In genomic region chr22:22884888-22885840, GRCh38 we compare ENCODE assay signal across 9 cellular contexts. TPM values are rescaled to one million over a fixed set of nuclear protein-coding genes. Genes with fewer than 3 reads are reported as not detected.
DNase-seq lines count a peak whose midpoint lies in the region; ATAC-seq, FAIRE-seq and TF ChIP-seq lines count a peak whose summit lies in the region.
"Had no signal": no experiment of that assay in that cellular context is flagged by ENCODE, and none has a peak within 500 bp of the region (broad histone marks: within the 10 kb centered on the region; RNA-seq: fewer than 3 reads in every experiment).

No MANE protein-coding gene starts in this region.

- H3K4me2 ChIP-seq in BLaER1 treated with 17β-estradiol and CSF1 and Interleukin-3, amounts not matched to agents 10 nM and 100 nM: peak overlapping the region; percentile 69 to 98 (median 90)
- no peak overlapping the region for H3K4me2 ChIP-seq in HepG2 (ENCODE audit: low read depth, low read length)

- no peaks in the 10 kb centered on the region for H3K36me3 Mint-ChIP-seq in activated naive CD8-positive, alpha-beta T cell treated with anti-CD3 and anti-CD28 coated beads for 36 hours

- peak; percentile 62 for ATAC-seq in HG03175 (IDR thresholded peaks at IDR 0.05; ENCODE audit: unreplicated experiment)
- ATAC-seq in HepG2: no peak
- ATAC-seq in left ventricle myocardium superior: no peak
- no peak for ATAC-seq in GM21360 (IDR thresholded peaks at IDR 0.05; ENCODE audit: unreplicated experiment)

- H3K27ac Mint-ChIP-seq in activated naive CD8-positive, alpha-beta T cell treated with anti-CD3 and anti-CD28 coated beads for 36 hours: no peak overlapping the region

- peak; percentile 66 for DNase-seq in GM19239 (ENCODE audit: insufficient read length, low spot score)
- peak; percentile 83 for DNase-seq in activated naive CD8-positive, alpha-beta T cell treated with anti-CD3 and anti-CD28 coated beads for 36 hours
- DNase-seq in HepG2 (ENCODE audit: low spot score): no peak
- DNase-seq in left ventricle myocardium superior: no peak
- no peak for DNase-seq in HUDEP-2 (lab: John Stamatoyannopoulos, UW; ENCODE audit: unreplicated experiment in 76 of 76)

- BruUV-seq in HepG2 (replicated peaks; lab: Mats Ljungman, UMichigan): no TSS peak

- intact Hi-C loops in HepG2 (cut with micrococcal nuclease; ENCODE audit: unreplicated experiment) (loop anchor here (1.0 to 2.0 kb wide), 2 partner anchors 37 to 74 kb away; no protein-coding TSS in a partner anchor), left ventricle myocardium superior (cut with micrococcal nuclease) (no loop called here)

- H3K9me3 Mint-ChIP-seq in activated naive CD8-positive, alpha-beta T cell treated with anti-CD3 and anti-CD28 coated beads for 36 hours: no peaks in the 10 kb centered on the region

- peak overlapping the region in 9 of 11 experiments; percentile 31 to 88 (median 56); a peak in 16 of 22 replicates for H3K9ac ChIP-seq in BLaER1 treated with 17β-estradiol and CSF1 and Interleukin-3, amounts not matched to agents 10 nM and 100 nM
- H3K9ac ChIP-seq in HepG2 (ENCODE audit: insufficient read depth, low read depth, low read length): no peak overlapping the region

- POLR2A ChIA-PET in HepG2 (lab: Yijun Ruan, JAX): no interaction called here

- CTCF ChIA-PET in HepG2 (lab: Yijun Ruan, JAX; ENCODE audit: low intra/inter-chr PET ratio, low total read pairs): no interaction called here

- H3K79me2 ChIP-seq in HepG2 (ENCODE audit: insufficient read depth, low read length): no peaks in the 10 kb centered on the region

- in situ Hi-C loops in HepG2 (cut with HindIII; ENCODE audit: extremely low pct_ligation_motif_present, low pct_unique_long_range_greater_than_20kb): loop anchor here (5.0 to 10.0 kb wide), 2 partner anchors 38 to 130 kb away; no protein-coding TSS in a partner anchor

- H3K4me3 Mint-ChIP-seq in activated naive CD8-positive, alpha-beta T cell treated with anti-CD3 and anti-CD28 coated beads for 36 hours: no peak overlapping the region

- no peak for TF ChIP-seq CTCF in HepG2 (CRISPR knock-in tag; IDR thresholded peaks at IDR 0.05)

- peak overlapping the region in 9 of 11 experiments; percentile 27 to 91 (median 76); a peak in 18 of 22 replicates for H3K27ac ChIP-seq in BLaER1 treated with 17β-estradiol and CSF1 and Interleukin-3, amounts not matched to agents 10 nM and 100 nM
- H3K27ac ChIP-seq in HepG2 (ENCODE audit: extremely low read length, insufficient read depth, low read length): no peak overlapping the region
- H3K27ac ChIP-seq: SK-N-MC had no signal

- H3K27me3 Mint-ChIP-seq in activated naive CD8-positive, alpha-beta T cell treated with anti-CD3 and anti-CD28 coated beads for 36 hours: peaks cover 18% of the 10 kb centered on the region

- no peak for TF ChIP-seq POLR2A in HepG2 (IDR thresholded peaks at IDR 0.05; ENCODE audit: insufficient read depth in 1 of 2, low read depth in 2 of 2, low read length in 2 of 2)

- H3K4me1 ChIP-seq in BLaER1 treated with 17β-estradiol and CSF1 and Interleukin-3, amounts not matched to agents 10 nM and 100 nM: peaks cover 92 to 100% (median 99%) of the 10 kb centered on the region in 10 experiments
- H3K4me1 ChIP-seq in HepG2 (ENCODE audit: insufficient read depth, low read length): no peaks in the 10 kb centered on the region

- no peaks in the 10 kb centered on the region for H3K9me3 ChIP-seq in BLaER1 treated with 17β-estradiol and CSF1 and Interleukin-3, amounts not matched to agents 10 nM and 100 nM (replicated peaks in 1 of 11)
- no peaks in the 10 kb centered on the region for H3K9me3 ChIP-seq in HepG2 (ENCODE audit: low read length)

- WGBS in HepG2 (ENCODE audit: low lambda C conversion rate): 2% methylated on average over 8 of the region's 9 CpGs

- H3K27me3 ChIP-seq in BLaER1 treated with 17β-estradiol and CSF1 and Interleukin-3, amounts not matched to agents 10 nM and 100 nM: peaks cover 0 to 21% (median 0%) of the 10 kb centered on the region in 11 experiments; a peak in 3 of 22 replicates
- H3K27me3 ChIP-seq in HepG2 (ENCODE audit: control insufficient read depth in 1 of 2, insufficient read depth in 2 of 2, low read length in 2 of 2): peaks cover 2 to 18% of the 10 kb centered on the region in 2 experiments; a peak in 4 of 5 replicates

- peaks cover 21% of the 10 kb centered on the region for H3K4me1 Mint-ChIP-seq in activated naive CD8-positive, alpha-beta T cell treated with anti-CD3 and anti-CD28 coated beads for 36 hours

- TF ChIP-seq EP300 in HepG2 (IDR thresholded peaks at IDR 0.05; ENCODE audit: low read depth in 2 of 2, low read length in 2 of 2) (no peak), HepG2 (CRISPR knock-in tag; IDR thresholded peaks at IDR 0.05; ENCODE audit: borderline replicate concordance) (no peak)

- H3K36me3 ChIP-seq in BLaER1 treated with 17β-estradiol and CSF1 and Interleukin-3, amounts not matched to agents 10 nM and 100 nM: no peaks in the 10 kb centered on the region
- H3K36me3 ChIP-seq in HepG2 (replicated peaks in 1 of 2; ENCODE audit: control insufficient read depth in 1 of 2, insufficient read depth in 2 of 2, low read length in 2 of 2): no peaks in the 10 kb centered on the region

- no peak overlapping the region for H2AFZ ChIP-seq in HepG2 (ENCODE audit: low read length)

- H4K20me1 ChIP-seq in BLaER1 treated with 17β-estradiol and CSF1 and Interleukin-3, amounts not matched to agents 10 nM and 100 nM: 0 out of 22 replicates have a peak, but pooled peaks cover 0 to 7% (median 0%) of the 10 kb centered on the region in 11 experiments
- H4K20me1 ChIP-seq in HepG2 (ENCODE audit: insufficient read depth, low read length): no peaks in the 10 kb centered on the region

- FAIRE-seq in GM19239 (lab: Jason Lieb, UNC): peak; percentile 99
- no peak for FAIRE-seq in HepG2 (lab: Jason Lieb, UNC)

- TF ChIP-seq RAD21 in HepG2 (CRISPR knock-in tag; IDR thresholded peaks at IDR 0.05): no peak

- H3K4me3 ChIP-seq in BLaER1 treated with 17β-estradiol and CSF1 and Interleukin-3, amounts not matched to agents 10 nM and 100 nM: peak overlapping the region in 3 of 10 experiments; percentile 2 to 24 (median 9); a peak in 5 of 20 replicates
- H3K4me3 ChIP-seq in HepG2 (replicated peaks in 1 of 3; ENCODE audit: insufficient read depth in 1 of 3, low read depth in 2 of 3, low read length in 3 of 3): no peak overlapping the region
- H3K4me3 ChIP-seq: SK-N-MC had no signal

TF ChIP-seq in HepG2, 621 proteins besides CTCF, POLR2A, EP300 and RAD21 (continues in another document):
- TF ChIP-seq CHD2 (IDR thresholded peaks at IDR 0.05; ENCODE audit: low read depth, low read length): no peak
- TF ChIP-seq FOXJ3 (CRISPR knock-in tag; IDR thresholded peaks at IDR 0.05; ENCODE audit: borderline replicate concordance): no peak
- TF ChIP-seq ZMAT5 (CRISPR knock-in tag; IDR thresholded peaks at IDR 0.05; ENCODE audit: borderline replicate concordance, low read depth): no peak
- TF ChIP-seq CEBPB (IDR thresholded peaks at IDR 0.05; ENCODE audit: borderline replicate concordance, low read depth, low read length): no peak; the same call in 1 of the 2 replicates
- TF ChIP-seq SOX13 (IDR thresholded peaks at IDR 0.05): no peak
- no peak for TF ChIP-seq SOX13 (CRISPR knock-in tag; conservative IDR thresholded peaks at IDR 0.05 in 1 of 2, IDR thresholded peaks at IDR 0.05 in 1 of 2)
- no peak for TF ChIP-seq ZBTB20 (CRISPR knock-in tag; IDR thresholded peaks at IDR 0.05; ENCODE audit: borderline replicate concordance, low read depth)
- TF ChIP-seq SMC3 (IDR thresholded peaks at IDR 0.05; ENCODE audit: low read length): no peak
- TF ChIP-seq, protein P1, sequence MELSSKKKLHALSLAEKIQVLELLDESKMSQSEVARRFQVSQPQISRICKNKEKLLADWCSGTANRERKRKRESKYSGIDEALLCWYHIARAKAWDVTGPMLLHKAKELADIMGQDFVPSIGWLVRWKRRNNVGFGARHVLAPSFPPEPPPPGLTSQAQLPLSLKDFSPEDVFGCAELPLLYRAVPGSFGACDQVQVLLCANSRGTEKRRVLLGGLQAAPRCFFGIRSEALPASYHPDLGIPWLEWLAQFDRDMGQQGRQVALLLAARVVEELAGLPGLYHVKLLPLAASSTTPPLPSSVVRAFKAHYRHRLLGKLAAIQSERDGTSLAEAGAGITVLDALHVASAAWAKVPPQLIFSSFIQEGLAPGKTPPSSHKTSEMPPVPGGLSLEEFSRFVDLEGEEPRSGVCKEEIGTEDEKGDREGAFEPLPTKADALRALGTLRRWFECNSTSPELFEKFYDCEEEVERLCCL (CRISPR knock-in tag; IDR thresholded peaks at IDR 0.05; ENCODE audit: borderline replicate concordance): no peak

RNA-seq across cellular contexts. Expression of gene IGLL5, which starts 2.5 kb away (rescaled TPM):
- total RNA-seq in activated naive CD8-positive, alpha-beta T cell treated with anti-CD3 and anti-CD28 coated beads for 36 hours: under 1 TPM; 0.62 to 0.93 TPM
- total RNA-seq in HepG2 (2016; rRNA removed; fragmentation: Illumina TruSeq; extraction: Trizol) (not detected in 2 replicates), left ventricle myocardium superior (0.92 TPM)
- total RNA-seq in HepG2 (2016; cell fraction: cytosol; rRNA removed; fragmentation: Illumina TruSeq; extraction: Trizol; ENCODE audit: low read depth): not detected in 2 replicates
- not detected in 2 replicates for total RNA-seq in HepG2 (2016; cell fraction: insoluble cytoplasmic fraction; rRNA removed; fragmentation: Illumina TruSeq; extraction: Trizol)
- not detected in 2 replicates for total RNA-seq in HepG2 (2016; cell fraction: membrane; rRNA removed; fragmentation: Illumina TruSeq; extraction: Trizol)
- total RNA-seq in HepG2 (2016; cell fraction: nucleus; rRNA removed; fragmentation: Illumina TruSeq; extraction: Trizol): not detected in 2 replicates
- polyA plus RNA-seq in HepG2 (2011; rRNA removed): not detected in 2 replicates
- polyA plus RNA-seq in HepG2 (2011; cell fraction: cytosol; rRNA removed): not detected in 2 replicates
- polyA plus RNA-seq in HepG2 (2011; cell fraction: nucleus; rRNA removed): not detected in 2 replicates
- polyA plus RNA-seq in HepG2 (2012): not detected in 2 replicates
- not detected in 2 replicates for polyA plus RNA-seq in HepG2 (2016; cell fraction: cytosol; fragmentation: Illumina TruSeq; extraction: Trizol; ENCODE audit: low read depth)
- polyA plus RNA-seq in HepG2 (2016; cell fraction: insoluble cytoplasmic fraction; fragmentation: Illumina TruSeq; extraction: Trizol; ENCODE audit: low read depth): not detected in 2 replicates
- not detected in 2 replicates for polyA plus RNA-seq in HepG2 (2016; cell fraction: membrane; fragmentation: Illumina TruSeq; extraction: Trizol; ENCODE audit: low read depth)
- not detected in 2 replicates for polyA plus RNA-seq in HepG2 (2016; cell fraction: nucleus; fragmentation: Illumina TruSeq; extraction: Trizol; ENCODE audit: insufficient read depth, low read depth)
- polyA minus RNA-seq in HepG2 (2011; rRNA and poly(A)+ RNA removed; ENCODE audit: low replicate concordance): not detected in 2 replicates
- polyA minus RNA-seq in HepG2 (2011; cell fraction: cytosol; rRNA and poly(A)+ RNA removed): not detected in 2 replicates
- polyA minus RNA-seq in HepG2 (2011; cell fraction: nucleus; rRNA and poly(A)+ RNA removed): not detected in 2 replicates

Comparison
In these comparisons a context has a peak if more than half of its experiments do, and no peak if none do; other contexts are left out.
1. DNase-seq: peak in GM19239 (single experiment) and activated naive CD8-positive, alpha-beta T cell treated with anti-CD3 and anti-CD28 coated beads for 36 hours (single experiment); none in HepG2 (single experiment), left ventricle myocardium superior (single experiment) and HUDEP-2 (0 of 76).